In the genomic region with DNA sequence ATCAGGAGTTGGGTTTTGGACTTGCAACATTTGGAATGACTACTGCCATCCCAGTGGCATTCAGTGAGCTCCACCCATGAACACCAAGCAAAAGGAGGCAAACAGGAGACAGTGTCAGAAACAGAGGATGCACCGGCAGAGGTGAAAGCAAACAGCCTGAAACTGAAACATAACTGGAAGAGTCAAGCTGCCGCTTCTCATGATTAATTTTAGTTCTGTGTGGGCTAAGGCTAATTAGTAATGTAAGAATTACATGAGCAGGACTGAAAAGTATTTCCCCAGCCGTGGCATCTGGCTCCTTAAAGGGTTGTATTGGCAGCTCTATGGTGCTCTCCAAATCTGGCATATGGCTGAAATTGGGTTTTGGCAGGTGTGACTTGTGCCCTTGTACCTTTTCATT, we compare ENCODE assay signal across 19 cellular contexts.
DNase-seq lines count a peak whose midpoint lies in the region; ATAC-seq, FAIRE-seq and TF ChIP-seq lines count a peak whose summit lies in the region.
"Had no signal": no experiment of that assay in that cellular context is flagged by ENCODE, and none has a peak within 500 bp of the region (broad histone marks: within the 10 kb centered on the region; RNA-seq: fewer than 3 reads in every experiment).

No MANE protein-coding gene starts in this region.

- no peak for TF ChIP-seq CTCF in D721Med (IDR thresholded peaks at IDR 0.05; ENCODE audit: insufficient read depth, missing control alignments)

- ATAC-seq in HG02588 (IDR thresholded peaks at IDR 0.05; ENCODE audit: unreplicated experiment), result peak; percentile 65
- peak; percentile 66 for ATAC-seq in HG03520 (IDR thresholded peaks at IDR 0.05; ENCODE audit: unreplicated experiment)
- ATAC-seq in GM21723 (IDR thresholded peaks at IDR 0.05; ENCODE audit: unreplicated experiment), result no peak
- ATAC-seq: left ventricle myocardium superior; stimulated activated naive B cell treated with anti-CD40 and anti-IgM and Interleukin-4, amounts not matched to agents 10 μg/mL and 1 μg/mL and 100 μg/mL, for 72 hours had no signal

- no peak for FAIRE-seq in D721Med (lab: Jason Lieb, UNC)

- H3K27ac ChIP-seq in substantia nigra (ENCODE audit: low read depth, low read length, poor library complexity, severe bottlenecking), result no peak overlapping the region
- H3K27ac ChIP-seq: BLaER1 treated with 17β-estradiol and CSF1 and Interleukin-3, amounts not matched to agents 10 nM and 100 nM; PC-9; SK-N-MC; tibial nerve had no signal

- DNase-seq in NCI-H2171 treated with DMSO at 0.1 percent for 48 hours (lab: John Stamatoyannopoulos, UW) (peak; percentile 13), NCI-H2171 (lab: John Stamatoyannopoulos, UW) (no peak), substantia nigra (lab: John Stamatoyannopoulos, UW) (no peak), D721Med (ENCODE audit: insufficient read length, low spot score) (no peak), T-helper 9 cell (no peak)
- DNase-seq: 8988T; activated CD4-positive, alpha-beta T cell treated with anti-CD3 and anti-CD28 coated beads for 4 hours; DMS153; effector memory CD4-positive, alpha-beta T cell; left ventricle myocardium superior; NCI-H1417; PC-9; stimulated activated naive B cell treated with anti-CD40 and anti-IgM and Interleukin-4, amounts not matched to agents 10 μg/mL and 1 μg/mL and 100 μg/mL, for 72 hours had no signal
